Comparison of ENCODE assay signal across 17 cellular contexts in the genomic region with DNA sequence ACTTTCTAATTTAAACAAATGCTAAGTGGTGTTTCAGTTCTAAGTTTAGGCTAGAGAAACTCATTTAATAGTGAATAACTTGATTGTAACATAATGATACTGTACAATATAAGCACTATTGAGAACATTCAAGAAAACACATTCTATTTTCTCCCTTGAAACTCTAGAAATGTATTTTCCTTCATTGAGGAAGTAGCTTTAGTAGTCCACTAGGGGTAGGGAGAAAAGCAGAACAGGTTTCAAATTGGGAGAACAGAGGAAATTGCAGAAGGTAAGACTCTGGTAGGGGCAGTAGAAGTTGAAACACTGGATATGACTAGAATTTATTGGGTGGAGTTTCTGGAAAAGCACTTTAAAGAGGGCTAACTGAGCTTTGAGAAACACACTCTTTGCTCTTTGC. TPM values are rescaled to one million over a fixed set of nuclear protein-coding genes. Genes with fewer than 3 reads are reported as not detected.
"Had no signal": no experiment of that assay in that cellular context is flagged by ENCODE, and none has a peak within 500 bp of the region (broad histone marks: within the 10 kb centered on the region; RNA-seq: fewer than 3 reads in every experiment).

No MANE protein-coding gene starts in this region.

- H3K27ac Mint-ChIP-seq: activated naive CD4-positive, alpha-beta T cell treated with anti-CD3 and anti-CD28 coated beads, Interleukin-2, amount 10 ng/mL, durations not matched to agents 7 days and 5 days; activated T-helper 2 cell treated with anti-CD3 and anti-CD28 coated beads, Interferon-gamma antibody, Interleukin-2, Interleukin-4, amounts not matched to agents 10 μg/mL and 5 μg/mL and 100 μg/mL, durations not matched to agents 14 hours and 24 hours and 36 hours; stimulated activated naive CD8-positive, alpha-beta T cell treated with anti-CD3 and anti-CD28 coated beads, Interleukin-15, amount 100 ng/mL, for 72 hours had no signal

- DNase-seq: activated CD4-positive, alpha-beta T cell treated with anti-CD3 and anti-CD28 coated beads for 48 hours; activated CD8-positive, alpha-beta memory T cell treated with anti-CD3 and anti-CD28 coated beads for 24 hours; activated naive CD4-positive, alpha-beta T cell treated with anti-CD3 and anti-CD28 coated beads, Interleukin-2, amount 10 ng/mL, durations not matched to agents 7 days and 5 days; activated T-cell treated with anti-CD3 and anti-CD28 coated beads for 4 hours; colonic mucosa; effector CD4-positive, alpha-beta T cell; left ventricle myocardium superior; retina; stimulated activated CD4-positive, alpha-beta T cell treated with anti-CD3 and anti-CD28 coated beads, Interleukin-4, amount 100 ng/mL, for 4 hours; stimulated activated naive CD8-positive, alpha-beta T cell treated with anti-CD3 and anti-CD28 coated beads, Interleukin-15, amount 100 ng/mL, for 72 hours; T-helper 9 cell; testis; WERI-Rb-1 had no signal

- H3K27me3 Mint-ChIP-seq: activated naive CD4-positive, alpha-beta T cell treated with anti-CD3 and anti-CD28 coated beads, Interleukin-2, amount 10 ng/mL, durations not matched to agents 7 days and 5 days had no signal

- H3K9me3 Mint-ChIP-seq: activated T-helper 2 cell treated with anti-CD3 and anti-CD28 coated beads, Interferon-gamma antibody, Interleukin-2, Interleukin-4, amounts not matched to agents 10 μg/mL and 5 μg/mL and 100 μg/mL, durations not matched to agents 14 hours and 24 hours and 36 hours had no signal

- ATAC-seq: gastroesophageal sphincter; left ventricle myocardium superior; stimulated activated naive CD8-positive, alpha-beta T cell treated with anti-CD3 and anti-CD28 coated beads, Interleukin-15, amount 100 ng/mL, for 72 hours had no signal

- H3K4me3 ChIP-seq: cardiac muscle cell, colonic mucosa, gastroesophageal sphincter, skin epidermis, testis had no signal

- H3K4me3 Mint-ChIP-seq: activated naive CD4-positive, alpha-beta T cell treated with anti-CD3 and anti-CD28 coated beads, Interleukin-2, amount 10 ng/mL, durations not matched to agents 7 days and 5 days; stimulated activated naive CD8-positive, alpha-beta T cell treated with anti-CD3 and anti-CD28 coated beads, Interleukin-15, amount 100 ng/mL, for 72 hours had no signal

- H3K36me3 Mint-ChIP-seq: activated naive CD4-positive, alpha-beta T cell treated with anti-CD3 and anti-CD28 coated beads, Interleukin-2, amount 10 ng/mL, durations not matched to agents 7 days and 5 days had no signal

- H3K4me1 Mint-ChIP-seq: activated naive CD4-positive, alpha-beta T cell treated with anti-CD3 and anti-CD28 coated beads, Interleukin-2, amount 10 ng/mL, durations not matched to agents 7 days and 5 days; stimulated activated naive CD8-positive, alpha-beta T cell treated with anti-CD3 and anti-CD28 coated beads, Interleukin-15, amount 100 ng/mL, for 72 hours had no signal

RNA-seq across cellular contexts. Expression of gene MPPED2, which starts 31.6 kb away (rescaled TPM):
- total RNA-seq: activated T-helper 2 cell treated with anti-CD3 and anti-CD28 coated beads, Interferon-gamma antibody, Interleukin-2, Interleukin-4, amounts not matched to agents 10 μg/mL and 5 μg/mL and 100 μg/mL, durations not matched to agents 14 hours and 24 hours and 36 hours had no signal
